ENCODE assay signal across 28 cellular contexts in the genomic region with DNA sequence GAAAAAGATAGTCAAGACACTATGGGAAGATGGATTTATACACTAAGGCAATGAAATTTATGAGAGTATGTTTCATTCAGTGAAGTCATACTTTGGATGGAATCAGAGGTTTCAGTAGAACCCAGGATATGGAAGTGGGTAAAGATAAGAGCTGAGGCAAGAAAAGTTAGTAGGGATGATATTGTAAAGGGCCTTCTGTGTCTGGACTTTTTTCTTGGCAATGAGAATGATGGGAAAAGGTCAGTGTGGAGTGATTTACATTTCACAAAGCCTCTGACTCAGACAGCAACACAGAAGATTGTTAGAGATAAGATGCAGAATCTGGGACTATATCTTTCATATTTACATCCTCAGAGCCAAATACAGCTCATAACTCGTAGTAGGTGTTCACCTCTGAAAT. TPM values are rescaled to one million over a fixed set of nuclear protein-coding genes. Genes with fewer than 3 reads are reported as not detected.
DNase-seq lines count a peak whose midpoint lies in the region; ATAC-seq, FAIRE-seq and TF ChIP-seq lines count a peak whose summit lies in the region.
"Had no signal": no experiment of that assay in that cellular context is flagged by ENCODE, and none has a peak within 500 bp of the region (broad histone marks: within the 10 kb centered on the region; RNA-seq: fewer than 3 reads in every experiment).

No MANE protein-coding gene starts in this region.

- H3K9me3 ChIP-seq in ascending aorta, result no peaks in the 10 kb centered on the region
- H3K9me3 ChIP-seq: A549, BLaER1, Caco-2, left lung, ovary, transverse colon had no signal

- FAIRE-seq in urothelium cell line (lab: Jason Lieb, UNC), result no peak
- FAIRE-seq: A549 had no signal

- peaks cover 0 to 8% of the 10 kb centered on the region in 2 donors for H3K4me1 ChIP-seq in ascending aorta
- H3K4me1 ChIP-seq: Caco-2, left lung, transverse colon had no signal

- H3K36me3 ChIP-seq in ascending aorta, result no peaks in the 10 kb centered on the region
- H3K36me3 ChIP-seq: BLaER1, left lung, ovary, transverse colon had no signal

- H3K4me3 ChIP-seq in AG10803 (ENCODE audit: low read length) (no peak overlapping the region), cardiac fibroblast (replicated peaks in 1 of 2; ENCODE audit: low read depth in 2 of 2, low read length in 2 of 2) (no peak overlapping the region), ascending aorta (no peak overlapping the region)
- H3K4me3 ChIP-seq: A549, BLaER1, left lung, ovary, transverse colon had no signal

- TF ChIP-seq CTCF in AG10803 (conservative IDR thresholded peaks at IDR 0.05; ENCODE audit: low read length) (no peak), cardiac fibroblast (IDR thresholded peaks at IDR 0.05; ENCODE audit: low read depth, low read length) (no peak), ascending aorta (IDR thresholded peaks at IDR 0.05) (no peak)

- ATAC-seq in HG03159 (IDR thresholded peaks at IDR 0.05; ENCODE audit: unreplicated experiment) (no peak), GM18517 (IDR thresholded peaks at IDR 0.05; ENCODE audit: unreplicated experiment) (no peak)
- ATAC-seq: A549; effector memory CD8-positive, alpha-beta T cell; left lung; natural killer cell; right cardiac atrium; stimulated activated naive CD8-positive, alpha-beta T cell treated with anti-CD3 and anti-CD28 coated beads, Interleukin-15, amount 100 ng/mL, for 72 hours; T-cell had no signal

- peak; percentile 1 for DNase-seq in AG10803 (ENCODE audit: low read depth)
- peak; percentile 73 for DNase-seq in NCI-H226
- DNase-seq in cardiac fibroblast (ENCODE audit: low read depth in 2 of 2), result peak; percentile 5 to 16
- DNase-seq in iris pigment epithelial cell (ENCODE audit: low read depth), result peak; percentile 77
- no peak for DNase-seq in urothelium cell line (ENCODE audit: low spot score)
- DNase-seq in ascending aorta (ENCODE audit: low spot score in 2 of 2), result no peak
- DNase-seq: activated CD4-positive, alpha-beta T cell treated with anti-CD3 and anti-CD28 coated beads for 1 hour; activated naive CD4-positive, alpha-beta T cell treated with anti-CD3 and anti-CD28 coated beads for 36 hours; activated T-cell treated with anti-CD3 and anti-CD28 coated beads, Interleukin-2, amount 50 U/mL, for 48 hours; aorta; Caco-2; effector memory CD8-positive, alpha-beta T cell; H9; left lung; natural killer cell; NCI-H1930; NCI-H345; OCI-M1; ovary; right cardiac atrium; SHP77; stimulated activated naive CD8-positive, alpha-beta T cell treated with anti-CD3 and anti-CD28 coated beads, Interleukin-15, amount 100 ng/mL, for 72 hours; T-cell; transverse colon had no signal

- H3K27ac ChIP-seq in ascending aorta, result no peak overlapping the region
- H3K27ac ChIP-seq: A549, BLaER1, left lung, ovary, transverse colon had no signal

- intact Hi-C loops in ascending aorta (cut with DNase I), result no loop called here

- H3K27me3 ChIP-seq in ascending aorta, result no peaks in the 10 kb centered on the region
- H3K27me3 ChIP-seq: BLaER1, left lung, ovary, transverse colon had no signal

RNA-seq across cellular contexts. Expression of a gene that starts 32.1 kb away (rescaled TPM):
- not detected for total RNA-seq in ascending aorta

RNA-seq across cellular contexts. Expression of a gene that starts 38.3 kb away (rescaled TPM):
- total RNA-seq in ascending aorta, result not detected

Comparison
In these comparisons a context has a peak if more than half of its experiments do, and no peak if none do; other contexts are left out.
1. DNase-seq: peak in AG10803 (single experiment), NCI-H226 (single experiment), cardiac fibroblast (2 of 2) and iris pigment epithelial cell (single experiment); none in urothelium cell line (single experiment) and ascending aorta (0 of 2).